ENCODE assay signal across 23 cellular contexts in genomic region chr5:65762234-65762633, GRCh38. TPM values are rescaled to one million over a fixed set of nuclear protein-coding genes. Genes with fewer than 3 reads are reported as not detected.
A peak's percentile ranks its signal among the peaks of the same experiment; 100 is the strongest.
DNase-seq lines count a peak whose midpoint lies in the region; ATAC-seq, FAIRE-seq and TF ChIP-seq lines count a peak whose summit lies in the region.
"Had no signal": no experiment of that assay in that cellular context is flagged by ENCODE, and none has a peak within 500 bp of the region (broad histone marks: within the 10 kb centered on the region; RNA-seq: fewer than 3 reads in every experiment).

No MANE protein-coding gene starts in this region.

- TF ChIP-seq POLR2A in breast epithelium (IDR thresholded peaks at IDR 0.05) = no peak

- no peak for ATAC-seq in GM18909 (IDR thresholded peaks at IDR 0.05; ENCODE audit: poor library complexity, unreplicated experiment)
- ATAC-seq: CD8-positive, alpha-beta T cell; HepG2; K562; Right ventricle myocardium inferior had no signal

- H3K27me3 Mint-ChIP-seq in MCF 10A (ENCODE audit: insufficient read depth, unreplicated experiment) = no peaks in the 10 kb centered on the region

- H3K27ac Mint-ChIP-seq in MCF 10A (ENCODE audit: low read depth, unreplicated experiment) = no peak overlapping the region
- H3K27ac Mint-ChIP-seq: CD8-positive, alpha-beta T cell; H9 had no signal

- POLR2A ChIA-PET in MCF 10A (lab: Yijun Ruan, JAX) = interaction anchor here (1.3 kb wide), 1 partner anchor 20 kb away, joined by 3 read pairs; no protein-coding TSS in a partner anchor

- peaks cover 10% of the 10 kb centered on the region for H3K36me3 Mint-ChIP-seq in MCF 10A (ENCODE audit: insufficient read depth, unreplicated experiment)

- no peaks in the 10 kb centered on the region for H3K9me3 ChIP-seq in breast epithelium

- H3K27me3 ChIP-seq in breast epithelium = no peaks in the 10 kb centered on the region
- H3K27me3 ChIP-seq in bronchial epithelial cell (ENCODE audit: control insufficient read depth, insufficient read depth, low read length) = no peaks in the 10 kb centered on the region
- H3K27me3 ChIP-seq: Peyer's patch had no signal

- TF ChIP-seq CTCF in MCF 10A (IDR thresholded peaks at IDR 0.05; ENCODE audit: unreplicated experiment) (no peak), breast epithelium (IDR thresholded peaks at IDR 0.05) (no peak), bronchial epithelial cell (IDR thresholded peaks at IDR 0.05; ENCODE audit: insufficient read depth, low read length, severe bottlenecking) (no peak), coronary artery (IDR thresholded peaks at IDR 0.05) (no peak)

- no peak for FAIRE-seq in bronchial epithelial cell (lab: Jason Lieb, UNC)
- FAIRE-seq: HepG2, K562 had no signal

- no peaks in the 10 kb centered on the region for H3K4me1 Mint-ChIP-seq in MCF 10A (ENCODE audit: insufficient read depth, unreplicated experiment)

- no peak overlapping the region for H3K4me3 Mint-ChIP-seq in MCF 10A (ENCODE audit: unreplicated experiment)
- H3K4me3 Mint-ChIP-seq: CD8-positive, alpha-beta T cell; H9 had no signal

- intact Hi-C loops in MCF 10A (cut with micrococcal nuclease) (no loop called here), breast epithelium (cut with DNase I; ENCODE audit: low total_unique reads) (no loop called here)

- peak; percentile 27 for DNase-seq in MCF 10A (ENCODE audit: unreplicated experiment)
- no peak for DNase-seq in breast epithelium (ENCODE audit: low spot score in 2 of 2)
- DNase-seq in NCI-H69 (lab: John Stamatoyannopoulos, UW) = peak; percentile 9
- DNase-seq in bronchial epithelial cell (ENCODE audit: low read depth) = peak; percentile 34
- no peak for DNase-seq in Ammon's horn (ENCODE audit: low spot score)
- no peak for DNase-seq in coronary artery (ENCODE audit: low spot score)
- no peak for DNase-seq in GM19240 (ENCODE audit: insufficient read length, low spot score)
- DNase-seq: 8988T; CD8-positive, alpha-beta T cell; DND-41; GF-D8; H9; NCI-H1105; NCI-H146; NCI-H2029; NCI-H2227 treated with DMSO at 0.1 percent for 48 hours; NCI-H510A treated with DMSO at 0.1 percent for 48 hours; NCI-H82; Peyer's patch had no signal

- H3K27ac ChIP-seq in breast epithelium (no peak overlapping the region), coronary artery (no peak overlapping the region)
- H3K27ac ChIP-seq: Peyer's patch had no signal

- CTCF ChIA-PET in MCF 10A (lab: Yijun Ruan, JAX) = interaction anchor here (0.8 to 1.2 kb wide), 2 partner anchors 10 to 158 kb away, joined by 3 read pairs; no protein-coding TSS in a partner anchor

- no TSS peak for BruUV-seq in MCF 10A (replicated peaks; lab: Mats Ljungman, UMichigan)

- H3K36me3 ChIP-seq in breast epithelium (no peaks in the 10 kb centered on the region), bronchial epithelial cell (ENCODE audit: control insufficient read depth, insufficient read depth, low read length) (peaks cover 9% of the 10 kb centered on the region)
- H3K36me3 ChIP-seq: Peyer's patch had no signal

- H3K4me3 ChIP-seq in breast epithelium = no peak overlapping the region
- no peak overlapping the region for H3K4me3 ChIP-seq in bronchial epithelial cell (ENCODE audit: low read depth, low read length)
- no peak overlapping the region for H3K4me3 ChIP-seq in coronary artery
- H3K4me3 ChIP-seq: K562, Peyer's patch had no signal

- no peaks in the 10 kb centered on the region for H3K4me1 ChIP-seq in breast epithelium
- H3K4me1 ChIP-seq: Peyer's patch had no signal

- H3K9me3 Mint-ChIP-seq in MCF 10A (ENCODE audit: unreplicated experiment) = no peaks in the 10 kb centered on the region

RNA-seq across cellular contexts. Expression of gene NLN, which starts 40.2 kb away (rescaled TPM):
- total RNA-seq in MCF 10A (2022) = 24.6 and 42.1 TPM in 2 replicates
- total RNA-seq in breast epithelium = 10 to 100 TPM; 12.8 to 15.7 (median 14.9) TPM
- 20.0 and 40.3 TPM in 2 replicates for total RNA-seq in bronchial epithelial cell

RNA-seq across cellular contexts. Expression of gene SGTB, which starts 40.3 kb away (rescaled TPM):
- total RNA-seq in MCF 10A (2022) = 15.8 and 27.6 TPM in 2 replicates
- 10 to 100 TPM in 1 of 3 donors, 1 to 10 TPM in 2; 7.9 to 10.5 (median 8.2) TPM for total RNA-seq in breast epithelium
- total RNA-seq in bronchial epithelial cell = 12.9 and 22.5 TPM in 2 replicates

Comparison
In these comparisons a context has a peak if more than half of its experiments do, and no peak if none do; other contexts are left out.
1. DNase-seq: peak in MCF 10A (single experiment), NCI-H69 (single experiment) and bronchial epithelial cell (single experiment); none in breast epithelium (0 of 2), Ammon's horn (single experiment), coronary artery (single experiment) and GM19240 (single experiment).